1 cellular context compared by ENCODE assay signal in genomic region chr5:134397196-134397595, GRCh38.
TF ChIP-seq lines count a peak whose summit lies in the region.

No MANE protein-coding gene starts in this region.

TF ChIP-seq in WTC11, 78 proteins besides CTCF, POLR2A, EP300 and RAD21:
- TF ChIP-seq ZNF281 (CRISPR knock-in tag; IDR thresholded peaks at IDR 0.05) = no peak
- TF ChIP-seq ZNF232 (CRISPR knock-in tag; IDR thresholded peaks at IDR 0.05) = no peak
- TF ChIP-seq, protein P1, sequence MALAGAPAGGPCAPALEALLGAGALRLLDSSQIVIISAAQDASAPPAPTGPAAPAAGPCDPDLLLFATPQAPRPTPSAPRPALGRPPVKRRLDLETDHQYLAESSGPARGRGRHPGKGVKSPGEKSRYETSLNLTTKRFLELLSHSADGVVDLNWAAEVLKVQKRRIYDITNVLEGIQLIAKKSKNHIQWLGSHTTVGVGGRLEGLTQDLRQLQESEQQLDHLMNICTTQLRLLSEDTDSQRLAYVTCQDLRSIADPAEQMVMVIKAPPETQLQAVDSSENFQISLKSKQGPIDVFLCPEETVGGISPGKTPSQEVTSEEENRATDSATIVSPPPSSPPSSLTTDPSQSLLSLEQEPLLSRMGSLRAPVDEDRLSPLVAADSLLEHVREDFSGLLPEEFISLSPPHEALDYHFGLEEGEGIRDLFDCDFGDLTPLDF (CRISPR knock-in tag; IDR thresholded peaks at IDR 0.05) = no peak
- no peak for TF ChIP-seq ELF4 (CRISPR knock-in tag; IDR thresholded peaks at IDR 0.05; ENCODE audit: low read depth)
- TF ChIP-seq FOXJ3 (CRISPR knock-in tag; IDR thresholded peaks at IDR 0.05; ENCODE audit: borderline replicate concordance) = no peak
- TF ChIP-seq GABPB1 (CRISPR knock-in tag; IDR thresholded peaks at IDR 0.05) = no peak
- no peak for TF ChIP-seq ZNF263 (CRISPR knock-in tag; IDR thresholded peaks at IDR 0.05; ENCODE audit: low read depth)
- no peak for TF ChIP-seq ZNF138 (CRISPR knock-in tag; conservative IDR thresholded peaks at IDR 0.05)
- no peak for TF ChIP-seq NR1H2 (CRISPR knock-in tag; IDR thresholded peaks at IDR 0.05)
- TF ChIP-seq ZNF317 (CRISPR knock-in tag; IDR thresholded peaks at IDR 0.05; ENCODE audit: borderline replicate concordance, low read depth) = no peak
- no peak for TF ChIP-seq SMAD4 (CRISPR knock-in tag; IDR thresholded peaks at IDR 0.05)
- no peak for TF ChIP-seq ZNF425 (CRISPR knock-in tag; conservative IDR thresholded peaks at IDR 0.05)
- no peak for TF ChIP-seq ERG (CRISPR knock-in tag; IDR thresholded peaks at IDR 0.05)
